1 cellular context compared by ENCODE assay signal in genomic region chr16:85412911-85413520, GRCh38.
TF ChIP-seq lines count a peak whose summit lies in the region.

No MANE protein-coding gene starts in this region.

TF ChIP-seq in H1, 55 proteins besides CTCF, POLR2A, EP300 and RAD21:
- TF ChIP-seq HDAC2 (IDR thresholded peaks at IDR 0.05; ENCODE audit: borderline replicate concordance in 1 of 2, low read depth in 2 of 2, low read length in 2 of 2) (no peak), TCF12 (IDR thresholded peaks at IDR 0.05; ENCODE audit: low read depth, low read length) (no peak), SIX5 (IDR thresholded peaks at IDR 0.05; ENCODE audit: low read depth, low read length) (no peak), SIRT6 (IDR thresholded peaks at IDR 0.05; ENCODE audit: low read length) (no peak)
- TF ChIP-seq, protein P1, sequence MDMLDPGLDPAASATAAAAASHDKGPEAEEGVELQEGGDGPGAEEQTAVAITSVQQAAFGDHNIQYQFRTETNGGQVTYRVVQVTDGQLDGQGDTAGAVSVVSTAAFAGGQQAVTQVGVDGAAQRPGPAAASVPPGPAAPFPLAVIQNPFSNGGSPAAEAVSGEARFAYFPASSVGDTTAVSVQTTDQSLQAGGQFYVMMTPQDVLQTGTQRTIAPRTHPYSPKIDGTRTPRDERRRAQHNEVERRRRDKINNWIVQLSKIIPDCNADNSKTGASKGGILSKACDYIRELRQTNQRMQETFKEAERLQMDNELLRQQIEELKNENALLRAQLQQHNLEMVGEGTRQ (IDR thresholded peaks at IDR 0.05; ENCODE audit: low read length), result no peak
TF ChIP-seq in H1: peak in this region for 0.
